18 cellular contexts compared by ENCODE assay signal in the genomic region with DNA sequence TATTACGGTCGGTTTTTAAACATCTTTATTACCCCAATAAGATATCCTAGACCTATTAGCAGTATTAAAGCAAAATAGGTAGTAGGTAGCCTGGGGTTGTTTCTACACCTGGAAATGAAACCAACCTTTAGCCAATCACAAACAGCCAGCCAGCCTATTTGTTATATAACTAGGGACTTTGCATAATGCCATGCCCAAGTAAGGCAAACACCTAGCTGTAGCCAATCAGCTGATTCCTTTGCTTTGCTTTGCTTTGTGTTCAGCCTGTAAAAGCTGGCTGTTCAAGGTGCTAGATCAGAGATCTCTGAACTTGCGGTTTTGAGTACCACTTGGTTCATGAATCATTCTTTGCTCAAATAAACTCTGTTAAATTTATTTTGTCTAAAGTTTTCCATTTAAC. TPM values are rescaled to one million over a fixed set of nuclear protein-coding genes. Genes with fewer than 3 reads are reported as not detected.
DNase-seq lines count a peak whose midpoint lies in the region; ATAC-seq and TF ChIP-seq lines count a peak whose summit lies in the region.
"Had no signal": no experiment of that assay in that cellular context is flagged by ENCODE, and none has a peak within 500 bp of the region (broad histone marks: within the 10 kb centered on the region; RNA-seq: fewer than 3 reads in every experiment).

No MANE protein-coding gene starts in this region.

- H3K4me3 Mint-ChIP-seq in CD4-positive, CD25-positive, alpha-beta regulatory T cell: no peak overlapping the region
- no peak overlapping the region for H3K4me3 Mint-ChIP-seq in CD8-positive, alpha-beta T cell
- no peak overlapping the region for H3K4me3 Mint-ChIP-seq in T-helper 17 cell
- H3K4me3 Mint-ChIP-seq in memory B cell: no peak overlapping the region
- H3K4me3 Mint-ChIP-seq: CD8-positive, alpha-beta memory T cell; H9 had no signal

- no peaks in the 10 kb centered on the region for H3K9me3 ChIP-seq in CD4-positive, CD25-positive, alpha-beta regulatory T cell (ENCODE audit: control insufficient read depth in 2 of 2, low read length in 2 of 2)
- H3K9me3 ChIP-seq in CD8-positive, alpha-beta T cell (ENCODE audit: low read length): no peaks in the 10 kb centered on the region
- no peaks in the 10 kb centered on the region for H3K9me3 ChIP-seq in T-helper 17 cell (ENCODE audit: control insufficient read depth, low read length, poor library complexity, severe bottlenecking)
- H3K9me3 ChIP-seq: BLaER1, SK-N-SH had no signal

- no peak overlapping the region for H3K27ac ChIP-seq in CD4-positive, CD25-positive, alpha-beta regulatory T cell (ENCODE audit: insufficient read depth, low read length, poor library complexity, severe bottlenecking)
- H3K27ac ChIP-seq in CD8-positive, alpha-beta T cell (ENCODE audit: low read depth, low read length): no peak overlapping the region
- H3K27ac ChIP-seq: BLaER1 had no signal

- TF ChIP-seq CTCF in CD8-positive, alpha-beta T cell (IDR thresholded peaks at IDR 0.05): no peak

- no peaks in the 10 kb centered on the region for H3K27me3 Mint-ChIP-seq in CD4-positive, CD25-positive, alpha-beta regulatory T cell
- H3K27me3 Mint-ChIP-seq in CD8-positive, alpha-beta T cell (ENCODE audit: low read depth): no peaks in the 10 kb centered on the region
- H3K27me3 Mint-ChIP-seq in T-helper 17 cell (no peaks in the 10 kb centered on the region), memory B cell (no peaks in the 10 kb centered on the region)
- H3K27me3 Mint-ChIP-seq: CD8-positive, alpha-beta memory T cell had no signal

- peaks cover 40% of the 10 kb centered on the region for H3K36me3 Mint-ChIP-seq in CD4-positive, CD25-positive, alpha-beta regulatory T cell
- peaks cover 62% of the 10 kb centered on the region for H3K36me3 Mint-ChIP-seq in CD8-positive, alpha-beta T cell
- H3K36me3 Mint-ChIP-seq in T-helper 17 cell (ENCODE audit: low read depth): peaks cover 6% of the 10 kb centered on the region
- H3K36me3 Mint-ChIP-seq in memory B cell: peaks cover 22% of the 10 kb centered on the region

- peak in 1 of 3 donors; percentile 15 for DNase-seq in CD4-positive, CD25-positive, alpha-beta regulatory T cell
- no peak for DNase-seq in CD8-positive, alpha-beta T cell
- DNase-seq in T-helper 17 cell: no peak
- DNase-seq in memory B cell (ENCODE audit: low spot score in 2 of 2): no peak
- no peak for DNase-seq in KG1 (lab: John Stamatoyannopoulos, UW)
- no peak for DNase-seq in NCI-H187 treated with DMSO at 0.1 percent for 48 hours (lab: John Stamatoyannopoulos, UW)
- DNase-seq: CD8-positive, alpha-beta memory T cell; DMS79; H9; NCI-H1694 treated with DMSO at 0.1 percent for 48 hours; NCI-H2107; NCI-H774; NK-92 treated with Interleukin-12 subunit alpha and Interleukin-12 subunit beta, amount 100 ng/mL, for 24 hours; SIG-M5; SK-N-SH had no signal

- H3K9me3 Mint-ChIP-seq in CD4-positive, CD25-positive, alpha-beta regulatory T cell: no peaks in the 10 kb centered on the region
- no peaks in the 10 kb centered on the region for H3K9me3 Mint-ChIP-seq in CD8-positive, alpha-beta T cell
- no peaks in the 10 kb centered on the region for H3K9me3 Mint-ChIP-seq in memory B cell
- H3K9me3 Mint-ChIP-seq: CD8-positive, alpha-beta memory T cell; H9 had no signal

- H3K27ac Mint-ChIP-seq in CD4-positive, CD25-positive, alpha-beta regulatory T cell: no peak overlapping the region
- H3K27ac Mint-ChIP-seq in CD8-positive, alpha-beta T cell: peak overlapping the region; percentile 18
- H3K27ac Mint-ChIP-seq in T-helper 17 cell (peak overlapping the region; percentile 14), memory B cell (no peak overlapping the region)
- H3K27ac Mint-ChIP-seq: CD8-positive, alpha-beta memory T cell had no signal

- no peaks in the 10 kb centered on the region for H3K27me3 ChIP-seq in CD4-positive, CD25-positive, alpha-beta regulatory T cell (ENCODE audit: control insufficient read depth, insufficient read depth, low read length)
- H3K27me3 ChIP-seq in CD8-positive, alpha-beta T cell (ENCODE audit: insufficient read depth, low read length): no peaks in the 10 kb centered on the region
- H3K27me3 ChIP-seq: BLaER1 had no signal

- H3K4me3 ChIP-seq in CD4-positive, CD25-positive, alpha-beta regulatory T cell (ENCODE audit: low read depth, low read length): no peak overlapping the region
- H3K4me3 ChIP-seq in CD8-positive, alpha-beta T cell (ENCODE audit: low read depth, low read length): no peak overlapping the region
- H3K4me3 ChIP-seq: BLaER1 had no signal

- peaks cover 23 to 31% (median 27%) of the 10 kb centered on the region in 4 donors for H3K4me1 Mint-ChIP-seq in CD4-positive, CD25-positive, alpha-beta regulatory T cell
- peaks cover 13% of the 10 kb centered on the region for H3K4me1 Mint-ChIP-seq in CD8-positive, alpha-beta T cell (ENCODE audit: low read depth)
- H3K4me1 Mint-ChIP-seq in T-helper 17 cell: peaks cover 13% of the 10 kb centered on the region
- H3K4me1 Mint-ChIP-seq in memory B cell: peaks cover 6% of the 10 kb centered on the region

- peak; percentile 37 to 39 for ATAC-seq in CD4-positive, CD25-positive, alpha-beta regulatory T cell (ENCODE audit: low read depth in 2 of 2)
- ATAC-seq in CD8-positive, alpha-beta T cell: no peak
- ATAC-seq in T-helper 17 cell: peak; percentile 74
- ATAC-seq in memory B cell (ENCODE audit: low read depth): peak; percentile 75
- ATAC-seq in GM21786 (IDR thresholded peaks at IDR 0.05; ENCODE audit: unreplicated experiment): no peak
- ATAC-seq: Panc1 had no signal

- intact Hi-C loops in CD8-positive, alpha-beta T cell (cut with DNase I, micrococcal nuclease): no loop called here

- CTCF ChIA-PET in CD8-positive, alpha-beta T cell (lab: Charles Lee): no interaction called here

- H3K4me1 ChIP-seq in CD4-positive, CD25-positive, alpha-beta regulatory T cell (ENCODE audit: control insufficient read depth, insufficient read depth, low read length, poor library complexity, severe bottlenecking): peaks cover 6% of the 10 kb centered on the region
- H3K4me1 ChIP-seq in CD8-positive, alpha-beta T cell (ENCODE audit: insufficient read depth, low read length): no peaks in the 10 kb centered on the region

- POLR2A ChIA-PET in CD8-positive, alpha-beta T cell (lab: Charles Lee): interaction anchor here (0.6 kb wide), 1 partner anchor 873 kb away, joined by 3 read pairs; no protein-coding TSS in a partner anchor

- peaks cover 96% of the 10 kb centered on the region for H3K36me3 ChIP-seq in CD4-positive, CD25-positive, alpha-beta regulatory T cell (ENCODE audit: control insufficient read depth, insufficient read depth, low read length)
- peaks cover 10% of the 10 kb centered on the region for H3K36me3 ChIP-seq in CD8-positive, alpha-beta T cell (ENCODE audit: insufficient read depth, low read length)

RNA-seq across cellular contexts. Expression of gene SETD9, which starts 46.5 kb away (rescaled TPM):
- total RNA-seq in CD4-positive, CD25-positive, alpha-beta regulatory T cell: 3.1 TPM
- polyA plus RNA-seq in CD4-positive, CD25-positive, alpha-beta regulatory T cell: 1 to 10 TPM; 4.3 to 6.1 (median 5.2) TPM
- total RNA-seq in CD8-positive, alpha-beta T cell: 1 to 10 TPM; 2.5 to 2.9 TPM
- total RNA-seq in T-helper 17 cell: 1 to 10 TPM; 3.5 to 4.5 TPM

RNA-seq across cellular contexts. Expression of gene MAP3K1, which starts 47.6 kb away (rescaled TPM):
- total RNA-seq in CD4-positive, CD25-positive, alpha-beta regulatory T cell: 110 TPM
- 10 to 100 TPM; 64.3 to 84.5 (median 76.1) TPM for polyA plus RNA-seq in CD4-positive, CD25-positive, alpha-beta regulatory T cell
- 10 to 100 TPM; 19.1 TPM for total RNA-seq in CD8-positive, alpha-beta T cell
- total RNA-seq in T-helper 17 cell: 100 to 1,000 TPM in 1 of 2 donors, 10 to 100 TPM in 1; 99.2 to 120 TPM

Comparison
In these comparisons a context has a peak if more than half of its experiments do, and no peak if none do; other contexts are left out.
1. ATAC-seq: peak in CD4-positive, CD25-positive, alpha-beta regulatory T cell (2 of 2), T-helper 17 cell (single experiment) and memory B cell (single experiment); none in CD8-positive, alpha-beta T cell (single experiment) and GM21786 (single experiment).
2. H3K27ac Mint-ChIP-seq: peak in CD8-positive, alpha-beta T cell (single experiment) and T-helper 17 cell (single experiment); none in CD4-positive, CD25-positive, alpha-beta regulatory T cell (0 of 3) and memory B cell (single experiment).